Comparison of ENCODE assay signal across 10 cellular contexts in the genomic region with DNA sequence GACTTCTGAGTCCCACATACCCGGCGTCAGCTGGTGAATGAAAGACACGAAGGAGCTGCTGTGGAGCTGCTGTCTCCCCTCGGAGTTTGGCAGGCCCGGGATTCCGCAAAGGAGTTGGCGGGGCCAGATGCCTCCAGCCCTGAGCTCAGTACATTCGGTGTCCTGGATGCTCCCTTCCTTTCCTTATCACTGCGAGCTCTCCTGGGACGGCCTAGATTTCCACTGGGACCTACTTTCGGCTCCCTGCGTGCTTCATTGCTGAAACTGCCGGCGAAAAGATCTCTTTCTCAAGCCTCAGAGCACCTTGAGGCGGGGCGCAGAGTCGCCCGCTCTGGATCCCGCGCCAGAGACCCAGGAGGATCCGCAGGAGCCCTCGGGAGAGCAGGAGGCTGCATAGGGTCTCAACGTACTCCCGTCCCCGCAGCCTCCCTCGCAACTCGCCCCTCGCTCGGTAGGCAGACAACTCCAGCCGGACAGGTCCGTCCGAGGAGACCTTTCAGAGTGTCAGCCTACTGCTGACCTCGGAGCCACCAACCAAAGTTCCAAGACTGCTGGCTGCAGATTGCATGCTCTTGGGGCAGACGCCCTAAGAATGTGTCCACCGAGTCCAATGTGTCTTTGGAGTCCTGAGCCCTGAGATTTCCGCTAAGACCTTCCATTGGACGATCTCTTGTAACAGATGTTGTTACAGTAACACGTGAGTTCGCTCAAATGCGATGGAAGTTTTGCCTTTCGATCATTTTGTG. TPM values are rescaled to one million over a fixed set of nuclear protein-coding genes. Genes with fewer than 3 reads are reported as not detected.
DNase-seq lines count a peak whose midpoint lies in the region; ATAC-seq and TF ChIP-seq lines count a peak whose summit lies in the region.
"Had no signal": no experiment of that assay in that cellular context is flagged by ENCODE, and none has a peak within 500 bp of the region (broad histone marks: within the 10 kb centered on the region; RNA-seq: fewer than 3 reads in every experiment).

No MANE protein-coding gene starts in this region.

- H3K9me3 Mint-ChIP-seq in effector memory CD8-positive, alpha-beta T cell = no peaks in the 10 kb centered on the region
- peaks cover 3% of the 10 kb centered on the region for H3K9me3 Mint-ChIP-seq in neural progenitor cell

- peak overlapping the region in 5 of 11 experiments; percentile 19 to 57 (median 48); a peak in 8 of 22 replicates for H3K9ac ChIP-seq in BLaER1 treated with 17β-estradiol and CSF1 and Interleukin-3, amounts not matched to agents 10 nM and 100 nM
- peak overlapping the region; percentile 96 for H3K9ac ChIP-seq in Loucy (ENCODE audit: low read depth, low read length, poor library complexity, severe bottlenecking)
- no peak overlapping the region for H3K9ac ChIP-seq in neural progenitor cell

- peak overlapping the region in 7 of 11 experiments; percentile 23 to 56 (median 41); a peak in 12 of 22 replicates for H3K27ac ChIP-seq in BLaER1 treated with 17β-estradiol and CSF1 and Interleukin-3, amounts not matched to agents 10 nM and 100 nM
- no peak overlapping the region for H3K27ac ChIP-seq in neural progenitor cell
- no peak overlapping the region for H3K27ac ChIP-seq in caudate nucleus (ENCODE audit: low read depth, low read length)
- H3K27ac ChIP-seq: ascending aorta had no signal

- peaks cover 6% of the 10 kb centered on the region for H3F3A ChIP-seq in Loucy (ENCODE audit: low read depth)
- H3F3A ChIP-seq in neural progenitor cell (ENCODE audit: low read depth) = peaks cover 18% of the 10 kb centered on the region

- no peaks in the 10 kb centered on the region for H3K9me2 ChIP-seq in Loucy (replicated peaks; ENCODE audit: low read depth, low read length)

- no peaks in the 10 kb centered on the region for H3K27me3 Mint-ChIP-seq in effector memory CD8-positive, alpha-beta T cell
- H3K27me3 Mint-ChIP-seq in neural progenitor cell (ENCODE audit: insufficient read depth, low read depth) = peaks cover 72% of the 10 kb centered on the region

- no peak overlapping the region for H2AFZ ChIP-seq in Loucy (ENCODE audit: low read length)
- no peak overlapping the region for H2AFZ ChIP-seq in neural progenitor cell (replicated peaks)

- H3K27me3 ChIP-seq in BLaER1 treated with 17β-estradiol and CSF1 and Interleukin-3, amounts not matched to agents 10 nM and 100 nM = no peaks in the 10 kb centered on the region
- H3K27me3 ChIP-seq in Loucy (ENCODE audit: insufficient read depth, low read length, poor library complexity, severe bottlenecking) (peaks cover 6% of the 10 kb centered on the region), neural progenitor cell (peaks cover 90% of the 10 kb centered on the region)
- H3K27me3 ChIP-seq: ascending aorta had no signal

- H3K4me3 Mint-ChIP-seq in effector memory CD8-positive, alpha-beta T cell = peak overlapping the region; percentile 53 to 66
- H3K4me3 Mint-ChIP-seq in neural progenitor cell = peak overlapping the region; percentile 25

- H3K36me3 ChIP-seq in BLaER1 treated with 17β-estradiol and CSF1 and Interleukin-3, amounts not matched to agents 10 nM and 100 nM = no peaks in the 10 kb centered on the region
- H3K36me3 ChIP-seq in Loucy (ENCODE audit: insufficient read depth, low read length) = no peaks in the 10 kb centered on the region
- H3K36me3 ChIP-seq in neural progenitor cell = no peaks in the 10 kb centered on the region
- H3K36me3 ChIP-seq: ascending aorta had no signal

- no peak for TF ChIP-seq CTCF in Loucy (conservative IDR thresholded peaks at IDR 0.05; ENCODE audit: low read length)
- TF ChIP-seq CTCF in neural progenitor cell (IDR thresholded peaks at IDR 0.05) = no peak

- peak overlapping the region; percentile 2 to 78 (median 68); a peak in 21 of 22 replicates for H3K4me2 ChIP-seq in BLaER1 treated with 17β-estradiol and CSF1 and Interleukin-3, amounts not matched to agents 10 nM and 100 nM
- H3K4me2 ChIP-seq in Loucy (ENCODE audit: low read depth, low read length, poor library complexity, severe bottlenecking) (peak overlapping the region; percentile 87), neural progenitor cell (peak overlapping the region; percentile 37)

- H3K9me3 ChIP-seq in BLaER1 treated with 17β-estradiol and CSF1 and Interleukin-3, amounts not matched to agents 10 nM and 100 nM (replicated peaks in 1 of 11) = peaks cover 0 to 10% (median 0%) of the 10 kb centered on the region in 11 experiments; a peak in 5 of 22 replicates
- no peaks in the 10 kb centered on the region for H3K9me3 ChIP-seq in Loucy (ENCODE audit: insufficient read depth, low read depth, low read length)
- H3K9me3 ChIP-seq in neural progenitor cell (ENCODE audit: low read depth) = no peaks in the 10 kb centered on the region

- ATAC-seq in effector memory CD8-positive, alpha-beta T cell (replicated peaks) = no peak
- no peak for ATAC-seq in HG03135 (IDR thresholded peaks at IDR 0.05; ENCODE audit: unreplicated experiment)
- ATAC-seq in activated CD4-positive, CD25-positive, alpha-beta regulatory T cell treated with anti-CD3 and anti-CD28 coated beads, Interleukin-2, amount 50 U/mL, for 24 hours = no peak

- peaks cover 47% of the 10 kb centered on the region for H3K36me3 Mint-ChIP-seq in effector memory CD8-positive, alpha-beta T cell (ENCODE audit: insufficient read depth)
- H3K36me3 Mint-ChIP-seq in neural progenitor cell = no peaks in the 10 kb centered on the region

- H3K4me1 ChIP-seq in BLaER1 treated with 17β-estradiol and CSF1 and Interleukin-3, amounts not matched to agents 10 nM and 100 nM = peaks cover 38 to 53% (median 46%) of the 10 kb centered on the region in 10 experiments
- peaks cover 56% of the 10 kb centered on the region for H3K4me1 ChIP-seq in Loucy (ENCODE audit: insufficient read depth, low read length, poor library complexity, severe bottlenecking)
- peaks cover under 1% of the 10 kb centered on the region for H3K4me1 ChIP-seq in neural progenitor cell
- H3K4me1 ChIP-seq: ascending aorta had no signal

- peaks cover 34 to 41% of the 10 kb centered on the region in 2 donors for H3K4me1 Mint-ChIP-seq in effector memory CD8-positive, alpha-beta T cell (ENCODE audit: low read depth in 2 of 2)
- peaks cover 19% of the 10 kb centered on the region for H3K4me1 Mint-ChIP-seq in neural progenitor cell

- H3K79me2 ChIP-seq in Loucy (ENCODE audit: insufficient read depth, low read length) = peaks cover 93% of the 10 kb centered on the region
- H3K79me2 ChIP-seq in neural progenitor cell (ENCODE audit: low read depth) = no peaks in the 10 kb centered on the region

- no peak for DNase-seq in effector memory CD8-positive, alpha-beta T cell
- DNase-seq in neural progenitor cell (ENCODE audit: low spot score) = peak; percentile 24
- no peak for DNase-seq in caudate nucleus (lab: John Stamatoyannopoulos, UW)
- DNase-seq in EL = no peak
- DNase-seq: NCI-H524 had no signal

- peak overlapping the region in 1 of 2 donors; percentile 85 for H3K27ac Mint-ChIP-seq in effector memory CD8-positive, alpha-beta T cell
- no peak overlapping the region for H3K27ac Mint-ChIP-seq in neural progenitor cell

- H3K4me3 ChIP-seq in BLaER1 treated with 17β-estradiol and CSF1 and Interleukin-3, amounts not matched to agents 10 nM and 100 nM = no peak overlapping the region
- peak overlapping the region; percentile 90 for H3K4me3 ChIP-seq in Loucy (ENCODE audit: low read length, poor library complexity, severe bottlenecking)
- no peak overlapping the region for H3K4me3 ChIP-seq in neural progenitor cell

- no peaks in the 10 kb centered on the region for H4K20me1 ChIP-seq in BLaER1 treated with 17β-estradiol and CSF1 and Interleukin-3, amounts not matched to agents 10 nM and 100 nM
- H4K20me1 ChIP-seq in Loucy (ENCODE audit: insufficient read depth, low read length, poor library complexity, severe bottlenecking) (peaks cover 24% of the 10 kb centered on the region), neural progenitor cell (ENCODE audit: low read depth) (peaks cover 55% of the 10 kb centered on the region)

RNA-seq across cellular contexts. Expression of gene ANXA2R, which starts 6.1 kb away (rescaled TPM):
- 0.17 and 0.74 TPM in 2 replicates for total RNA-seq in neural progenitor cell (ENCODE audit: low replicate concordance)

Comparison
In these comparisons a context has a peak if more than half of its experiments do, and no peak if none do; other contexts are left out.
1. H3K27ac ChIP-seq: peak in BLaER1 treated with 17β-estradiol and CSF1 and Interleukin-3, amounts not matched to agents 10 nM and 100 nM (7 of 11); none in neural progenitor cell (single experiment) and caudate nucleus (single experiment).
2. H3K4me2 ChIP-seq: peak in every context shown above with its lines; median percentile 87 in Loucy; 68 in BLaER1 treated with 17β-estradiol and CSF1 and Interleukin-3, amounts not matched to agents 10 nM and 100 nM; 37 in neural progenitor cell.